ENCODE assay signal across 1 cellular context in the genomic region with DNA sequence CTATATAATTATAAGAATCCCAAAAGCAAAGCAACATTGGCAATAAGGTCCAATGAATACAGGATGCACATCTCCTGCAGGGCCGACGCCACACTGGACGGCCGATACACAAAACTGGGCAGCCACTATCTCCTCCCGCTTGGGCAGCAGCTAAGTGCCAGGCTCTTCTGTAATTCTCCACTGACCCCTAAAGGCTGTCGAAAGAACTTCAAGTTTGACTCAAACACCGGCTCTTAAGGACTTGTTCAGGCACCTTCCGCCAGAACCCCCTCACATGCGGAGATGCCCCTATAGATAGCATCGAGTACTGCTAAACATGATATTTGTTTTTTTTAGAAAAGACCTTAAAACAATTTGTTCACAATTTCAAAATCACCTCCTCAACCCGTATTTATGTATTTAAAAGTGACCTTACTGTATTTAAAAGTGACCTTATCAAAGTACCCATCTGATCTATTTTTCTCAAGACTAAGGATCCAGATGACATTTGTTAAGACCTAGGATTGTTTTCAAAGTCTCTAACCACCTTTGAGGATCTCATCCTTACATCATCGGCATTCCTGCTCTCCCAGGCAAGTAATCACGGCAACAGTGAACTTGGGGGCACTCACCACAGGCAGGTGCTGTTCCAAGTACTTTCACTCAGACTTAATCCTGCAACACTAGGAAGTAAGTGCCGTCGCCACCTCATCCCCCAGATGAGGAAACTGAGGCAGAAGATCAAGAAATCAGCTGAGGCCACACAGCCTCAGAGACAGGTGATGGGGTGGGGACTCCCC.
TF ChIP-seq lines count a peak whose summit lies in the region.

No MANE protein-coding gene starts in this region.

TF ChIP-seq in GM23338, 12 proteins besides CTCF, POLR2A, EP300 and RAD21 (continued from another document):
- TF ChIP-seq, protein P1, sequence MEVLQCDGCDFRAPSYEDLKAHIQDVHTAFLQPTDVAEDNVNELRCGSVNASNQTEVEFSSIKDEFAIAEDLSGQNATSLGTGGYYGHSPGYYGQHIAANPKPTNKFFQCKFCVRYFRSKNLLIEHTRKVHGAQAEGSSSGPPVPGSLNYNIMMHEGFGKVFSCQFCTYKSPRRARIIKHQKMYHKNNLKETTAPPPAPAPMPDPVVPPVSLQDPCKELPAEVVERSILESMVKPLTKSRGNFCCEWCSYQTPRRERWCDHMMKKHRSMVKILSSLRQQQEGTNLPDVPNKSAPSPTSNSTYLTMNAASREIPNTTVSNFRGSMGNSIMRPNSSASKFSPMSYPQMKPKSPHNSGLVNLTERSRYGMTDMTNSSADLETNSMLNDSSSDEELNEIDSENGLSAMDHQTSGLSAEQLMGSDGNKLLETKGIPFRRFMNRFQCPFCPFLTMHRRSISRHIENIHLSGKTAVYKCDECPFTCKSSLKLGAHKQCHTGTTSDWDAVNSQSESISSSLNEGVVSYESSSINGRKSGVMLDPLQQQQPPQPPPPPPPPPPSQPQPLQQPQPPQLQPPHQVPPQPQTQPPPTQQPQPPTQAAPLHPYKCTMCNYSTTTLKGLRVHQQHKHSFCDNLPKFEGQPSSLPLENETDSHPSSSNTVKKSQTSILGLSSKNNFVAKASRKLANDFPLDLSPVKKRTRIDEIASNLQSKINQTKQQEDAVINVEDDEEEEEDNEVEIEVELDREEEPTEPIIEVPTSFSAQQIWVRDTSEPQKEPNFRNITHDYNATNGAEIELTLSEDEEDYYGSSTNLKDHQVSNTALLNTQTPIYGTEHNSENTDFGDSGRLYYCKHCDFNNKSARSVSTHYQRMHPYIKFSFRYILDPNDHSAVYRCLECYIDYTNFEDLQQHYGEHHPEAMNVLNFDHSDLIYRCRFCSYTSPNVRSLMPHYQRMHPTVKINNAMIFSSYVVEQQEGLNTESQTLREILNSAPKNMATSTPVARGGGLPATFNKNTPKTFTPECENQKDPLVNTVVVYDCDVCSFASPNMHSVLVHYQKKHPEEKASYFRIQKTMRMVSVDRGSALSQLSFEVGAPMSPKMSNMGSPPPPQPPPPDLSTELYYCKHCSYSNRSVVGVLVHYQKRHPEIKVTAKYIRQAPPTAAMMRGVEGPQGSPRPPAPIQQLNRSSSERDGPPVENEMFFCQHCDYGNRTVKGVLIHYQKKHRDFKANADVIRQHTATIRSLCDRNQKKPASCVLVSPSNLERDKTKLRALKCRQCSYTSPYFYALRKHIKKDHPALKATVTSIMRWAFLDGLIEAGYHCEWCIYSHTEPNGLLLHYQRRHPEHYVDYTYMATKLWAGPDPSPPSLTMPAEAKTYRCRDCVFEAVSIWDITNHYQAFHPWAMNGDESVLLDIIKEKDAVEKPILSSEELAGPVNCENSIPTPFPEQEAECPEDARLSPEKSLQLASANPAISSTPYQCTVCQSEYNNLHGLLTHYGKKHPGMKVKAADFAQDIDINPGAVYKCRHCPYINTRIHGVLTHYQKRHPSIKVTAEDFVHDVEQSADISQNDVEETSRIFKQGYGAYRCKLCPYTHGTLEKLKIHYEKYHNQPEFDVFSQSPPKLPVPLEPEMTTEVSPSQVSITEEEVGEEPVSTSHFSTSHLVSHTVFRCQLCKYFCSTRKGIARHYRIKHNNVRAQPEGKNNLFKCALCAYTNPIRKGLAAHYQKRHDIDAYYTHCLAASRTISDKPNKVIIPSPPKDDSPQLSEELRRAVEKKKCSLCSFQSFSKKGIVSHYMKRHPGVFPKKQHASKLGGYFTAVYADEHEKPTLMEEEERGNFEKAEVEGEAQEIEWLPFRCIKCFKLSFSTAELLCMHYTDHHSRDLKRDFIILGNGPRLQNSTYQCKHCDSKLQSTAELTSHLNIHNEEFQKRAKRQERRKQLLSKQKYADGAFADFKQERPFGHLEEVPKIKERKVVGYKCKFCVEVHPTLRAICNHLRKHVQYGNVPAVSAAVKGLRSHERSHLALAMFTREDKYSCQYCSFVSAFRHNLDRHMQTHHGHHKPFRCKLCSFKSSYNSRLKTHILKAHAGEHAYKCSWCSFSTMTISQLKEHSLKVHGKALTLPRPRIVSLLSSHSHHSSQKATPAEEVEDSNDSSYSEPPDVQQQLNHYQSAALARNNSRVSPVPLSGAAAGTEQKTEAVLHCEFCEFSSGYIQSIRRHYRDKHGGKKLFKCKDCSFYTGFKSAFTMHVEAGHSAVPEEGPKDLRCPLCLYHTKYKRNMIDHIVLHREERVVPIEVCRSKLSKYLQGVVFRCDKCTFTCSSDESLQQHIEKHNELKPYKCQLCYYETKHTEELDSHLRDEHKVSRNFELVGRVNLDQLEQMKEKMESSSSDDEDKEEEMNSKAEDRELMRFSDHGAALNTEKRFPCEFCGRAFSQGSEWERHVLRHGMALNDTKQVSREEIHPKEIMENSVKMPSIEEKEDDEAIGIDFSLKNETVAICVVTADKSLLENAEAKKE (CRISPR knock-in tag; IDR thresholded peaks at IDR 0.05) = no peak
TF ChIP-seq in GM23338: peak in this region for 0.
